8 cellular contexts compared by ENCODE assay signal in the genomic region with DNA sequence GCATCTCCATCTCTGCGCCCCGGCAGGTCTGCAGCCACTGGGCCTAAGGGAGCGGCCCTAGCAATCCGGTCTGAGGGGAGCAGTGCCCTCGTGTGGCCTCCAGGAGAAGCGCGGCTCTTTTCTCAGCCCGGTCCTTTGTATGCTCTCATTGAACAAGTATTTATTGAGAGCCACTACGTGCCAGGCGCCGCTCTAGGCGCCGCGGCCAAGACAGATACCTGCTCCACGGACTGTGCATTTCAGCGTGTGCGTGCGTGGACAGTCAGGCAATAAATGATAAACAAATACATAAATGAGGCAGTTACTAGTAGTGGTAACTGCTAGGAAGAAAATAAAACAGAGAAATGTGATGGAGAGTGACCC. TPM values are rescaled to one million over a fixed set of nuclear protein-coding genes. Genes with fewer than 3 reads are reported as not detected.
DNase-seq lines count a peak whose midpoint lies in the region; ATAC-seq, FAIRE-seq and TF ChIP-seq lines count a peak whose summit lies in the region.

No MANE protein-coding gene starts in this region.

- H2BK15ac ChIP-seq in neuronal stem cell (ENCODE audit: low read length) = no peak overlapping the region

- H3K36me3 ChIP-seq in neuronal stem cell (replicated peaks in 1 of 2; ENCODE audit: control insufficient read depth in 2 of 2, insufficient read depth in 2 of 2, low read length in 2 of 2) = no peaks in the 10 kb centered on the region
- H3K36me3 ChIP-seq in suprapubic skin = no peaks in the 10 kb centered on the region

- H3K27me3 Mint-ChIP-seq in activated T-helper 17 cell treated with anti-CD3 and anti-CD28 coated beads, Interleukin-2, amount 50 U/mL, for 72 hours = no peaks in the 10 kb centered on the region

- H3K9me3 ChIP-seq in neuronal stem cell (replicated peaks in 1 of 2; ENCODE audit: control insufficient read depth in 2 of 2, insufficient read depth in 1 of 2, low read depth in 1 of 2, low read length in 2 of 2) (no peaks in the 10 kb centered on the region), suprapubic skin (no peaks in the 10 kb centered on the region)

- H3K9ac ChIP-seq in neuronal stem cell (ENCODE audit: low read depth, low read length, poor library complexity) = no peak overlapping the region

- H3K27me3 ChIP-seq in neuronal stem cell (ENCODE audit: control insufficient read depth in 3 of 3, insufficient read depth in 3 of 3, low read depth in 1 of 3, low read length in 3 of 3) = peaks cover 0 to 3% (median 0%) of the 10 kb centered on the region in 3 experiments
- no peaks in the 10 kb centered on the region for H3K27me3 ChIP-seq in suprapubic skin

- no peak overlapping the region for H2BK12ac ChIP-seq in neuronal stem cell (ENCODE audit: low read length)

- H3K4me1 Mint-ChIP-seq in activated T-helper 17 cell treated with anti-CD3 and anti-CD28 coated beads, Interleukin-2, amount 50 U/mL, for 72 hours = peaks cover 7% of the 10 kb centered on the region

- WGBS in neuronal stem cell (ENCODE audit: extremely low coverage in 2 of 2, insufficient read length in 2 of 2, insufficient replicate concordance in 1 of 2), 2 donors = no CpG with 5 or more reads among the region's 18 CpGs
- under 1% methylated on average over 18 of the region's 18 CpGs for WGBS in suprapubic skin

- no peak for TF ChIP-seq POLR2A in suprapubic skin (IDR thresholded peaks at IDR 0.05)

- no peak overlapping the region for H3K18ac ChIP-seq in neuronal stem cell (ENCODE audit: low read length)

- no peaks in the 10 kb centered on the region for H3K9me3 Mint-ChIP-seq in activated T-helper 17 cell treated with anti-CD3 and anti-CD28 coated beads, Interleukin-2, amount 50 U/mL, for 72 hours

- peak overlapping the region; percentile 72 for H3K27ac Mint-ChIP-seq in activated T-helper 17 cell treated with anti-CD3 and anti-CD28 coated beads, Interleukin-2, amount 50 U/mL, for 72 hours

- TF ChIP-seq CTCF in LNCAP (IDR thresholded peaks at IDR 0.05) (peak; percentile 95), fibroblast of the aortic adventitia (IDR thresholded peaks at IDR 0.05; ENCODE audit: insufficient read depth, low read length) (peak; percentile 93), suprapubic skin (IDR thresholded peaks at IDR 0.05) (peak; percentile 49 to 95)

- no peak overlapping the region for H2BK5ac ChIP-seq in neuronal stem cell (ENCODE audit: low read length)

- no peak overlapping the region for H3K23ac ChIP-seq in neuronal stem cell (ENCODE audit: low read depth, low read length, poor library complexity)

- H3K4me3 ChIP-seq in fibroblast of the aortic adventitia (ENCODE audit: low read depth, low read length) (peak overlapping the region; percentile 37), neuronal stem cell (ENCODE audit: low read length in 2 of 2) (peak overlapping the region in 1 of 2 donors; percentile 12), suprapubic skin (peak overlapping the region; percentile 0)

- no peak for FAIRE-seq in RCC 7860 (lab: Jason Lieb, UNC)

- no peak overlapping the region for H3K14ac ChIP-seq in neuronal stem cell (ENCODE audit: low read length)

- H3K27ac ChIP-seq in neuronal stem cell (replicated peaks; ENCODE audit: low read length) (no peak overlapping the region), suprapubic skin (no peak overlapping the region)

- H3K4me1 ChIP-seq in neuronal stem cell (ENCODE audit: control insufficient read depth in 2 of 2, insufficient read depth in 1 of 2, low read depth in 1 of 2, low read length in 2 of 2) (peaks cover 0 to 10% of the 10 kb centered on the region in 2 donors), suprapubic skin (peaks cover 7% of the 10 kb centered on the region)

- no peak overlapping the region for H3K4me2 ChIP-seq in neuronal stem cell (ENCODE audit: insufficient read depth, low read length, poor library complexity, severe bottlenecking)

- peak overlapping the region; percentile 36 for H2AK5ac ChIP-seq in neuronal stem cell (ENCODE audit: low read depth, low read length)

- H4K8ac ChIP-seq in neuronal stem cell (ENCODE audit: low read depth, low read length) = no peak overlapping the region

- H3K4ac ChIP-seq in neuronal stem cell (ENCODE audit: low read length) = no peak overlapping the region

- DNase-seq in ELF-1 (ENCODE audit: low read depth, low spot score) (peak; percentile 95), H4 (ENCODE audit: low spot score) (peak; percentile 76), RCC 7860 (ENCODE audit: low spot score) (peak; percentile 77), fibroblast of the aortic adventitia (ENCODE audit: low read depth) (peak; percentile 88), neuronal stem cell (ENCODE audit: low spot score) (peak; percentile 78), suprapubic skin (ENCODE audit: low spot score in 2 of 2) (peak; percentile 88 to 93)

- H3K79me1 ChIP-seq in neuronal stem cell (ENCODE audit: low read depth, low read length) = no peaks in the 10 kb centered on the region

- peak overlapping the region; percentile 87 for H2AFZ ChIP-seq in neuronal stem cell (ENCODE audit: low read length)

- no peak for TF ChIP-seq EP300 in suprapubic skin (IDR thresholded peaks at IDR 0.05)

- no peak overlapping the region for H4K91ac ChIP-seq in neuronal stem cell (ENCODE audit: low read depth, low read length, poor library complexity)

- peak overlapping the region; percentile 78 for H2BK120ac ChIP-seq in neuronal stem cell (ENCODE audit: low read depth, low read length)

- H3K4me3 Mint-ChIP-seq in activated T-helper 17 cell treated with anti-CD3 and anti-CD28 coated beads, Interleukin-2, amount 50 U/mL, for 72 hours = peak overlapping the region; percentile 77

- no peaks in the 10 kb centered on the region for H3K36me3 Mint-ChIP-seq in activated T-helper 17 cell treated with anti-CD3 and anti-CD28 coated beads, Interleukin-2, amount 50 U/mL, for 72 hours (ENCODE audit: low read depth)

- peak; percentile 96 for ATAC-seq in activated T-helper 17 cell treated with anti-CD3 and anti-CD28 coated beads, Interleukin-2, amount 50 U/mL, for 72 hours (replicated peaks)

RNA-seq across cellular contexts. Expression of a gene that starts 2.3 kb away (rescaled TPM):
- not detected in 2 replicates for total RNA-seq in H4 (2014; rRNA removed; shearing (Covaris generic))
- total RNA-seq in activated T-helper 17 cell treated with anti-CD3 and anti-CD28 coated beads, Interleukin-2, amount 50 U/mL, for 72 hours = under 1 TPM; 0.26 TPM
- total RNA-seq in fibroblast of the aortic adventitia (ENCODE audit: low replicate concordance) (not detected in 2 replicates), suprapubic skin (under 1 TPM in 1 of 4 donors, not detected in 3; 0.56 TPM)
- 0.04 TPM for polyA plus RNA-seq in neuronal stem cell (2013, experiment 1 of 2)
- polyA plus RNA-seq in neuronal stem cell (2013, experiment 2 of 2) = 0.01 TPM

RNA-seq across cellular contexts. Expression of a gene that starts 11.3 kb away (rescaled TPM):
- 1.3 and 1.9 TPM in 2 replicates for total RNA-seq in H4 (2014; rRNA removed; shearing (Covaris generic))
- 10 to 100 TPM; 12.6 to 22.9 TPM for total RNA-seq in activated T-helper 17 cell treated with anti-CD3 and anti-CD28 coated beads, Interleukin-2, amount 50 U/mL, for 72 hours
- total RNA-seq in fibroblast of the aortic adventitia (ENCODE audit: low replicate concordance) = 0.41 and 0.90 TPM in 2 replicates
- polyA plus RNA-seq in neuronal stem cell (2013, experiment 1 of 2) = 6.6 TPM
- polyA plus RNA-seq in neuronal stem cell (2013, experiment 2 of 2) = 6.7 TPM
- 100 to 1,000 TPM in 1 of 4 donors, 10 to 100 TPM in 3; 19.6 to 189 (median 74.8) TPM for total RNA-seq in suprapubic skin

RNA-seq across cellular contexts. Expression of a gene that starts 43.9 kb away (rescaled TPM):
- 29.7 and 35.5 TPM in 2 replicates for total RNA-seq in H4 (2014; rRNA removed; shearing (Covaris generic))
- 100 to 1,000 TPM in 1 of 2 donors, 10 to 100 TPM in 1; 94.5 to 119 TPM for total RNA-seq in activated T-helper 17 cell treated with anti-CD3 and anti-CD28 coated beads, Interleukin-2, amount 50 U/mL, for 72 hours
- total RNA-seq in fibroblast of the aortic adventitia (ENCODE audit: low replicate concordance) = 71.1 and 145 TPM in 2 replicates
- 63.3 TPM for polyA plus RNA-seq in neuronal stem cell (2013, experiment 1 of 2)
- 63.6 TPM for polyA plus RNA-seq in neuronal stem cell (2013, experiment 2 of 2)
- total RNA-seq in suprapubic skin = 100 to 1,000 TPM; 148 to 362 (median 168) TPM

RNA-seq across cellular contexts. Expression of a gene that starts 54.8 kb away (rescaled TPM):
- 58.8 and 77.4 TPM in 2 replicates for total RNA-seq in H4 (2014; rRNA removed; shearing (Covaris generic))
- total RNA-seq in activated T-helper 17 cell treated with anti-CD3 and anti-CD28 coated beads, Interleukin-2, amount 50 U/mL, for 72 hours = 10 to 100 TPM; 40.1 to 64.1 TPM
- total RNA-seq in fibroblast of the aortic adventitia (ENCODE audit: low replicate concordance) (31.2 and 60.2 TPM in 2 replicates), suprapubic skin (10 to 100 TPM; 58.7 to 91.7 (median 76.2) TPM)
- 315 TPM for polyA plus RNA-seq in neuronal stem cell (2013, experiment 1 of 2)
- polyA plus RNA-seq in neuronal stem cell (2013, experiment 2 of 2) = 299 TPM
